ENCODE assay signal across 1 cellular context in the genomic region with DNA sequence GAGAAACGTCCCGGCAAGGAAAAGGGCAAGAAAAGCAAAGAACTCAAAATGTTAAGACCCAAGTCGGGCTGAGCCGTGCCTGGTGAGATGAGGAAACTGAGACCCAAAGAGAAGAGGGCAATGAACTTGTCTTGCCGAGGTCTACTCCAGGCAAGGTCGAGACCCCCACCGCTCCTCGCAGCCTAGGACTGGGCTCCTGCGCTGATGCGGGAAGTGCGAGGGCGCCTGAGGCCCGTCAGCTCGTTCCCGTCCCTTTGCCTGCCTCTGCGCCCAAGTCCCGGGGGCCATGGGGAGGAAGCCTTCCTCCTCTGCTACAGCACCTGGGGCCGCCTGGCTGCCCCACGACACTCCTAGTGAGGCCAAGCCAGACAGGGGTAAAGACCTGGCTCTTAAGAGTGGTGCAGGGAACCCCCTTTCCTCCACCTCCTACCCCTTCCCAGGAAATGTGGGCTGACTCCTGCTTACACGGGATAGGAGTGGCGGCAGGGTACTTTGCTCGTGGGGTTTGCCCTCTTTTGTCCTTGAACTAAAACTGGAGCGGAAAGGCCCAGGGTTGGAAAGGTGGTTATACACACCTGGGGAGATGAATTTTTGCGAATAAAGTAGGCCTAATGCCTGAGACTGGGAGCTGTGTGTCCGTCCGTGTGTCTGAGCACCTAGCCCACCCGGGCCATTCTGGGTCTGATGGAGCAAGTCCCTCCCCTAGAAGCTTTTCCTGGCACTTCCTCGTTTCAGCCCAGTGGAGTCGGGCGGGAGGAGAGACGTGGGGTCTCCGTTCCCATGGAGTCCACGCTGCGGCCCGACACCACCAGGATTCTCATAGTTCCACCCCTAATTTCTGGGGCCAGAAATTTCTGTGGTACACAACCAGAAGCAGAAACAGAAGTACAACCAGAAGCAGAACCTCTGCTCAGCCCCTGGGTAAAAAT.
TF ChIP-seq lines count a peak whose summit lies in the region.

No MANE protein-coding gene starts in this region.

TF ChIP-seq in IMR-90, 13 proteins besides CTCF, POLR2A, EP300 and RAD21:
- TF ChIP-seq BHLHE40 (IDR thresholded peaks at IDR 0.05; ENCODE audit: low read depth, low read length): no peak
- no peak for TF ChIP-seq CEBPB (IDR thresholded peaks at IDR 0.05; ENCODE audit: low read depth, low read length)
- TF ChIP-seq MAZ (IDR thresholded peaks at IDR 0.05; ENCODE audit: borderline replicate concordance, low read depth, low read length): no peak
- no peak for TF ChIP-seq SMC3 (IDR thresholded peaks at IDR 0.05; ENCODE audit: low read depth, low read length)
- TF ChIP-seq, protein P1, sequence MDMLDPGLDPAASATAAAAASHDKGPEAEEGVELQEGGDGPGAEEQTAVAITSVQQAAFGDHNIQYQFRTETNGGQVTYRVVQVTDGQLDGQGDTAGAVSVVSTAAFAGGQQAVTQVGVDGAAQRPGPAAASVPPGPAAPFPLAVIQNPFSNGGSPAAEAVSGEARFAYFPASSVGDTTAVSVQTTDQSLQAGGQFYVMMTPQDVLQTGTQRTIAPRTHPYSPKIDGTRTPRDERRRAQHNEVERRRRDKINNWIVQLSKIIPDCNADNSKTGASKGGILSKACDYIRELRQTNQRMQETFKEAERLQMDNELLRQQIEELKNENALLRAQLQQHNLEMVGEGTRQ (IDR thresholded peaks at IDR 0.05; ENCODE audit: low read depth, low read length): no peak
- TF ChIP-seq RFX5 (IDR thresholded peaks at IDR 0.05; ENCODE audit: low read depth, low read length): no peak
- TF ChIP-seq, protein P2, sequence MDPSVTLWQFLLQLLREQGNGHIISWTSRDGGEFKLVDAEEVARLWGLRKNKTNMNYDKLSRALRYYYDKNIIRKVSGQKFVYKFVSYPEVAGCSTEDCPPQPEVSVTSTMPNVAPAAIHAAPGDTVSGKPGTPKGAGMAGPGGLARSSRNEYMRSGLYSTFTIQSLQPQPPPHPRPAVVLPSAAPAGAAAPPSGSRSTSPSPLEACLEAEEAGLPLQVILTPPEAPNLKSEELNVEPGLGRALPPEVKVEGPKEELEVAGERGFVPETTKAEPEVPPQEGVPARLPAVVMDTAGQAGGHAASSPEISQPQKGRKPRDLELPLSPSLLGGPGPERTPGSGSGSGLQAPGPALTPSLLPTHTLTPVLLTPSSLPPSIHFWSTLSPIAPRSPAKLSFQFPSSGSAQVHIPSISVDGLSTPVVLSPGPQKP (IDR thresholded peaks at IDR 0.05; ENCODE audit: borderline replicate concordance, low read depth, low read length): no peak
- no peak for TF ChIP-seq MXI1 (IDR thresholded peaks at IDR 0.05; ENCODE audit: borderline replicate concordance, low read depth, low read length)
- TF ChIP-seq CHD1 (IDR thresholded peaks at IDR 0.05; ENCODE audit: low read depth, low read length): no peak
- TF ChIP-seq NFE2L2 (IDR thresholded peaks at IDR 0.05; ENCODE audit: low read depth, low read length): no peak
- no peak for TF ChIP-seq RCOR1 (IDR thresholded peaks at IDR 0.05; ENCODE audit: insufficient replicate concordance, low read length)
- no peak for TF ChIP-seq FOS (IDR thresholded peaks at IDR 0.05; ENCODE audit: low read depth, low read length)
- TF ChIP-seq MAFK (IDR thresholded peaks at IDR 0.05; ENCODE audit: low read depth, low read length): no peak
